ENCODE assay signal across 19 cellular contexts in genomic region chr2:72006188-72006736, GRCh38.
"Had no signal": no experiment of that assay in that cellular context is flagged by ENCODE, and none has a peak within 500 bp of the region (broad histone marks: within the 10 kb centered on the region; RNA-seq: fewer than 3 reads in every experiment).

No MANE protein-coding gene starts in this region.

- H3K36me3 Mint-ChIP-seq: activated CD4-positive, alpha-beta memory T cell treated with anti-CD3 and anti-CD28 coated beads for 36 hours; activated naive CD4-positive, alpha-beta T cell treated with anti-CD3 and anti-CD28 coated beads, Interleukin-2, amount 50 U/mL, for 72 hours; naive B cell had no signal

- H3K9me3 Mint-ChIP-seq: activated B cell treated with CpG ODN at 0.5 μM for 24 hours; activated CD4-positive, alpha-beta memory T cell treated with anti-CD3 and anti-CD28 coated beads for 36 hours; activated naive CD4-positive, alpha-beta T cell treated with anti-CD3 and anti-CD28 coated beads, Interleukin-2, amount 50 U/mL, for 72 hours; activated T-cell treated with anti-CD3 and anti-CD28 coated beads, Interleukin-2, amount 50 U/mL, for 72 hours; effector memory CD8-positive, alpha-beta T cell had no signal

- H3K4me3 Mint-ChIP-seq: activated B cell treated with CpG ODN at 0.5 μM for 24 hours; activated CD4-positive, alpha-beta memory T cell treated with anti-CD3 and anti-CD28 coated beads for 36 hours; activated CD4-positive, alpha-beta T cell treated with anti-CD3 and anti-CD28 coated beads for 36 hours; activated T-cell treated with anti-CD3 and anti-CD28 coated beads, Interleukin-2, amount 50 U/mL, for 72 hours; effector memory CD8-positive, alpha-beta T cell; naive B cell had no signal

- ATAC-seq: activated CD4-positive, alpha-beta T cell treated with anti-CD3 and anti-CD28 coated beads for 36 hours; activated naive CD4-positive, alpha-beta T cell treated with anti-CD3 and anti-CD28 coated beads, Interleukin-2, amount 50 U/mL, for 72 hours; activated T-cell treated with anti-CD3 and anti-CD28 coated beads, Interleukin-2, amount 50 U/mL, for 72 hours; effector memory CD8-positive, alpha-beta T cell; gastroesophageal sphincter; right cardiac atrium had no signal

- H3K4me1 Mint-ChIP-seq: activated B cell treated with CpG ODN at 0.5 μM for 24 hours; activated CD4-positive, alpha-beta T cell treated with anti-CD3 and anti-CD28 coated beads for 36 hours; naive B cell had no signal

- H3K27ac Mint-ChIP-seq: activated B cell treated with CpG ODN at 0.5 μM for 24 hours; activated CD4-positive, alpha-beta memory T cell treated with anti-CD3 and anti-CD28 coated beads for 36 hours; activated CD4-positive, alpha-beta T cell treated with anti-CD3 and anti-CD28 coated beads for 36 hours; activated T-cell treated with anti-CD3 and anti-CD28 coated beads, Interleukin-2, amount 50 U/mL, for 72 hours; effector memory CD8-positive, alpha-beta T cell had no signal

- DNase-seq: activated B cell treated with CpG ODN at 0.5 μM for 24 hours; activated CD4-positive, alpha-beta memory T cell treated with anti-CD3 and anti-CD28 coated beads for 36 hours; activated CD4-positive, alpha-beta T cell treated with anti-CD3 and anti-CD28 coated beads for 36 hours; activated naive CD4-positive, alpha-beta T cell; activated T-cell treated with anti-CD3 and anti-CD28 coated beads, Interleukin-2, amount 50 U/mL, for 72 hours; anterior cingulate cortex; colonic mucosa; effector memory CD8-positive, alpha-beta T cell; hippocampal formation; left ventricle myocardium inferior; naive B cell; posterior cingulate gyrus; stimulated activated CD4-positive, alpha-beta T cell treated with anti-CD3 and anti-CD28 coated beads, Interleukin-15, amount 100 ng/mL, for 24 hours; stimulated activated CD4-positive, alpha-beta T cell treated with anti-CD3 and anti-CD28 coated beads, Interleukin-2, amount 100 ng/mL, for 24 hours; stimulated activated naive CD4-positive, alpha-beta T cell treated with Interleukin-2 at 50 U/mL for 16 hours; T-helper 2 cell had no signal
